In the genomic region with DNA sequence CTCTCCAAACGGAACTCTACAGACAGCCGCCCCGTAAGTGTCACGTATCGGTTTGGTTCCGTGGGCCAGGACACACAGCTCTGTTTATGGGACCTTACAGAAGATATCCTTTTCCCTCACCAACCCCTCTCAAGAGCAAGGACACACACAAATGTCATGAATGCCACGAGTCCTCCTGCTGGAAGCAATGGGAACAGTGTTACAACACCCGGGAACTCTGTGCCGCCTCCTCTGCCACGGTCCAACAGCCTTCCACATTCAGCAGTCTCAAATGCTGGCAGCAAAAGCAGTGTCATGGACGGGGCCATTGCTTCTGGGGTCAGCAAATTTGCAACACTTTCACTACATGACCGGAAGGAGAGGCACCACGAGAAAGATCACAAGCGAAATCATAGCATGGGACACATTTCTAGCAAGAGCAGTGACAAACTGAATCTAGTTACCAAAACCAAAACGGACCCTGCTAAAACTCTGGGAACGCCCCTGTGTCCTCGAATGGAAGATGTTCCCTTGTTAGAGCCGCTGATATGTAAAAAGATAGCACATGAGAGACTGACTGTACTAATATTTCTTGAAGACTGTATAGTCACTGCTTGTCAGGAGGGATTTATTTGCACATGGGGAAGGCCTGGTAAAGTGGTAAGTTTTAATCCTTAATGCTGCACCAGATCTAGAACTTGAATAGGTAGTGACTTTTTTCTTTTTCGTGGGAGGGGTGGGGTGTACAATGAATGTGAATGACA, we compare ENCODE assay signal across 9 cellular contexts.
DNase-seq lines count a peak whose midpoint lies in the region; ATAC-seq and TF ChIP-seq lines count a peak whose summit lies in the region.
"Had no signal": no experiment of that assay in that cellular context is flagged by ENCODE, and none has a peak within 500 bp of the region (broad histone marks: within the 10 kb centered on the region; RNA-seq: fewer than 3 reads in every experiment).

No MANE protein-coding gene starts in this region.

- DNase-seq in AG09309 (ENCODE audit: low read depth) (no peak), LHCN-M2 (ENCODE audit: low read depth) (peak; percentile 19), epithelial cell of esophagus (ENCODE audit: low read depth) (peak; percentile 37), midbrain (lab: John Stamatoyannopoulos, UW) (peak; percentile 78), ureter (ENCODE audit: low spot score) (no peak), mucosa of gallbladder (ENCODE audit: low spot score) (no peak)
- no peak for DNase-seq in stimulated activated CD4-positive, alpha-beta T cell treated with anti-CD3 and anti-CD28 coated beads, Interleukin-2, amount 100 ng/mL, for 24 hours
- DNase-seq: NCI-H2171 had no signal

- ATAC-seq in HG03045 (IDR thresholded peaks at IDR 0.05; ENCODE audit: unreplicated experiment) = no peak

- H3K4me3 ChIP-seq in AG09309 (ENCODE audit: control insufficient read depth, low read depth, low read length) (no peak overlapping the region), epithelial cell of esophagus (ENCODE audit: low read length) (no peak overlapping the region)

- TF ChIP-seq CTCF in AG09309 (IDR thresholded peaks at IDR 0.05; ENCODE audit: control insufficient read depth, insufficient read depth, low read depth, low read length, missing control alignments) (peak; percentile 31), epithelial cell of esophagus (IDR thresholded peaks at IDR 0.05; ENCODE audit: insufficient read depth, low read depth, low read length, missing control alignments) (peak; percentile 44)

Comparison
In these comparisons a context has a peak if more than half of its experiments do, and no peak if none do; other contexts are left out.
1. DNase-seq: peak in LHCN-M2 (single experiment), epithelial cell of esophagus (single experiment) and midbrain (single experiment); none in AG09309 (single experiment), stimulated activated CD4-positive, alpha-beta T cell treated with anti-CD3 and anti-CD28 coated beads, Interleukin-2, amount 100 ng/mL, for 24 hours (0 of 2), ureter (single experiment) and mucosa of gallbladder (single experiment).